In genomic region chr15:51879555-51879954, GRCh38 we compare ENCODE assay signal across 12 cellular contexts. TPM values are rescaled to one million over a fixed set of nuclear protein-coding genes. Genes with fewer than 3 reads are reported as not detected.
DNase-seq lines count a peak whose midpoint lies in the region; ATAC-seq and TF ChIP-seq lines count a peak whose summit lies in the region.
"Had no signal": no experiment of that assay in that cellular context is flagged by ENCODE, and none has a peak within 500 bp of the region (broad histone marks: within the 10 kb centered on the region; RNA-seq: fewer than 3 reads in every experiment).

No MANE protein-coding gene starts in this region.

- POLR2A ChIA-PET in Caco-2 (lab: Charles Lee): no interaction called here

- no peaks in the 10 kb centered on the region for H3K27me3 ChIP-seq in mammary epithelial cell (ENCODE audit: insufficient read depth, low read length)
- H3K27me3 ChIP-seq in upper lobe of left lung: no peaks in the 10 kb centered on the region
- H3K27me3 ChIP-seq in Caco-2 (replicated peaks; ENCODE audit: control insufficient read depth, insufficient read depth, low read length): no peaks in the 10 kb centered on the region

- peak overlapping the region in 1 of 2 donors; percentile 39 for H3K27ac Mint-ChIP-seq in activated naive CD4-positive, alpha-beta T cell treated with anti-CD3 and anti-CD28 coated beads, Interleukin-2, amount 50 U/mL, for 72 hours
- H3K27ac Mint-ChIP-seq in activated naive CD4-positive, alpha-beta T cell treated with anti-CD3 and anti-CD28 coated beads, Interleukin-2, amount 10 ng/mL, durations not matched to agents 7 days and 5 days: no peak overlapping the region
- no peak overlapping the region for H3K27ac Mint-ChIP-seq in Caco-2 (ENCODE audit: unreplicated experiment)
- H3K27ac Mint-ChIP-seq: activated CD4-positive, alpha-beta memory T cell treated with anti-CD3 and anti-CD28 coated beads for 36 hours had no signal

- H3K9me3 Mint-ChIP-seq in activated naive CD4-positive, alpha-beta T cell treated with anti-CD3 and anti-CD28 coated beads, Interleukin-2, amount 50 U/mL, for 72 hours: no peaks in the 10 kb centered on the region
- no peaks in the 10 kb centered on the region for H3K9me3 Mint-ChIP-seq in activated naive CD4-positive, alpha-beta T cell treated with anti-CD3 and anti-CD28 coated beads, Interleukin-2, amount 10 ng/mL, durations not matched to agents 7 days and 5 days
- no peaks in the 10 kb centered on the region for H3K9me3 Mint-ChIP-seq in Caco-2 (ENCODE audit: unreplicated experiment)
- H3K9me3 Mint-ChIP-seq: activated CD4-positive, alpha-beta memory T cell treated with anti-CD3 and anti-CD28 coated beads for 36 hours had no signal

- H3K79me2 ChIP-seq in mammary epithelial cell (ENCODE audit: insufficient read depth, low read length): peaks cover 85% of the 10 kb centered on the region

- peaks cover 4% of the 10 kb centered on the region for H3K36me3 ChIP-seq in mammary epithelial cell (ENCODE audit: insufficient read depth, low read length)
- no peaks in the 10 kb centered on the region for H3K36me3 ChIP-seq in upper lobe of left lung
- H3K36me3 ChIP-seq in Caco-2 (ENCODE audit: control insufficient read depth, insufficient read depth, low read length): no peaks in the 10 kb centered on the region; the same call in 1 of the 2 replicates

- H3K4me1 Mint-ChIP-seq in activated naive CD4-positive, alpha-beta T cell treated with anti-CD3 and anti-CD28 coated beads, Interleukin-2, amount 10 ng/mL, durations not matched to agents 7 days and 5 days: no peaks in the 10 kb centered on the region
- peaks cover 23% of the 10 kb centered on the region for H3K4me1 Mint-ChIP-seq in Caco-2 (ENCODE audit: low read depth, unreplicated experiment)

- H3K27ac ChIP-seq in mammary epithelial cell (ENCODE audit: insufficient read depth, low read depth, low read length) (peak overlapping the region; percentile 77), upper lobe of left lung (peak overlapping the region in 3 of 4 donors; percentile 37 to 87 (median 70))

- TF ChIP-seq CTCF in mammary epithelial cell (conservative IDR thresholded peaks at IDR 0.05 in 1 of 2, IDR thresholded peaks at IDR 0.05 in 1 of 2; ENCODE audit: extremely low read depth in 1 of 2, insufficient read depth in 1 of 2, low read depth in 1 of 2, low read length in 2 of 2) (no peak), upper lobe of left lung (IDR thresholded peaks at IDR 0.05) (no peak), Caco-2 (IDR thresholded peaks at IDR 0.05; ENCODE audit: insufficient read depth in 1 of 2, low read depth in 1 of 2, low read length in 1 of 2, severe bottlenecking in 1 of 2, unreplicated experiment in 1 of 2) (no peak)

- H3K27me3 Mint-ChIP-seq in activated naive CD4-positive, alpha-beta T cell treated with anti-CD3 and anti-CD28 coated beads, Interleukin-2, amount 10 ng/mL, durations not matched to agents 7 days and 5 days: no peaks in the 10 kb centered on the region
- H3K27me3 Mint-ChIP-seq in Caco-2 (ENCODE audit: insufficient read depth, unreplicated experiment): no peaks in the 10 kb centered on the region
- H3K27me3 Mint-ChIP-seq: activated CD4-positive, alpha-beta memory T cell treated with anti-CD3 and anti-CD28 coated beads for 36 hours had no signal

- H3K36me3 Mint-ChIP-seq in activated naive CD4-positive, alpha-beta T cell treated with anti-CD3 and anti-CD28 coated beads, Interleukin-2, amount 50 U/mL, for 72 hours: peaks cover 12 to 15% of the 10 kb centered on the region in 2 donors
- peaks cover 44% of the 10 kb centered on the region for H3K36me3 Mint-ChIP-seq in activated naive CD4-positive, alpha-beta T cell treated with anti-CD3 and anti-CD28 coated beads, Interleukin-2, amount 10 ng/mL, durations not matched to agents 7 days and 5 days
- peaks cover 30% of the 10 kb centered on the region for H3K36me3 Mint-ChIP-seq in Caco-2 (ENCODE audit: insufficient read depth, unreplicated experiment)

- DNase-seq in activated naive CD4-positive, alpha-beta T cell treated with anti-CD3 and anti-CD28 coated beads, Interleukin-2, amount 50 U/mL, for 72 hours (ENCODE audit: low spot score in 2 of 2): no peak
- DNase-seq in activated naive CD4-positive, alpha-beta T cell treated with anti-CD3 and anti-CD28 coated beads, Interleukin-2, amount 10 ng/mL, durations not matched to agents 7 days and 5 days: no peak
- DNase-seq in mammary epithelial cell (peak; percentile 42), lung microvascular endothelial cell (ENCODE audit: low read depth in 2 of 2) (peak; percentile 15 to 28), upper lobe of left lung (no peak), GOT3 (lab: John Stamatoyannopoulos, UW) (no peak), occipital lobe (lab: John Stamatoyannopoulos, UW) (no peak), Caco-2 (no peak)
- DNase-seq: activated CD4-positive, alpha-beta memory T cell treated with anti-CD3 and anti-CD28 coated beads for 36 hours; foreskin melanocyte; GF-D8; NCI-H345 had no signal

- WGBS in mammary epithelial cell (ENCODE audit: low coverage, missing lambda C conversion rate): no CpG with 5 or more reads among the region's 1 CpG
- 35 to 52% methylated on average over 1 of the region's 1 CpG for WGBS in upper lobe of left lung, 2 donors

- no peak overlapping the region for H3K4me3 Mint-ChIP-seq in activated naive CD4-positive, alpha-beta T cell treated with anti-CD3 and anti-CD28 coated beads, Interleukin-2, amount 10 ng/mL, durations not matched to agents 7 days and 5 days
- H3K4me3 Mint-ChIP-seq in Caco-2 (ENCODE audit: unreplicated experiment): no peak overlapping the region
- H3K4me3 Mint-ChIP-seq: activated CD4-positive, alpha-beta memory T cell treated with anti-CD3 and anti-CD28 coated beads for 36 hours had no signal

- TF ChIP-seq EP300 in upper lobe of left lung (IDR thresholded peaks at IDR 0.05): no peak

- H3K4me1 ChIP-seq in mammary epithelial cell (ENCODE audit: insufficient read depth, low read length): peaks cover 49% of the 10 kb centered on the region
- peaks cover 30 to 43% (median 36%) of the 10 kb centered on the region in 4 donors for H3K4me1 ChIP-seq in upper lobe of left lung
- peaks cover 30% of the 10 kb centered on the region for H3K4me1 ChIP-seq in Caco-2

- no peaks in the 10 kb centered on the region for H3K9me3 ChIP-seq in mammary epithelial cell (replicated peaks; ENCODE audit: insufficient read depth, low read length)
- no peaks in the 10 kb centered on the region for H3K9me3 ChIP-seq in upper lobe of left lung
- no peaks in the 10 kb centered on the region for H3K9me3 ChIP-seq in Caco-2

- dilution Hi-C loops in mammary epithelial cell (cut with HindIII; ENCODE audit: low sequenced_read_pairs): no loop called here

- H3K4me3 ChIP-seq in mammary epithelial cell (replicated peaks in 1 of 3; ENCODE audit: insufficient read depth in 1 of 3, low read depth in 2 of 3, low read length in 3 of 3) (no peak overlapping the region), upper lobe of left lung (no peak overlapping the region), Caco-2 (ENCODE audit: low read depth, low read length) (no peak overlapping the region)

- no peak overlapping the region for H2AFZ ChIP-seq in mammary epithelial cell (ENCODE audit: low read depth, low read length)

- H4K20me1 ChIP-seq in mammary epithelial cell (ENCODE audit: insufficient read depth, low read length): no peaks in the 10 kb centered on the region

- in situ Hi-C loops in mammary epithelial cell (cut with MboI; ENCODE audit: low sequenced_read_pairs in 2 of 2): no loop called here

- ATAC-seq in activated naive CD4-positive, alpha-beta T cell treated with anti-CD3 and anti-CD28 coated beads, Interleukin-2, amount 50 U/mL, for 72 hours: peak; percentile 44 to 69
- ATAC-seq in upper lobe of left lung (ENCODE audit: low FRiP score in 2 of 2): peak in 1 of 2 donors; percentile 38

- intact Hi-C loops in mammary epithelial cell (cut with micrococcal nuclease): loop anchor here (5.0 kb wide), 1 partner anchor 97 kb away; no protein-coding TSS in a partner anchor
- intact Hi-C loops in Caco-2 (cut with micrococcal nuclease; ENCODE audit: unreplicated experiment): no loop called here

- peak overlapping the region; percentile 25 for H3K9ac ChIP-seq in mammary epithelial cell (ENCODE audit: insufficient read depth, low read length)

- CTCF ChIA-PET in activated naive CD4-positive, alpha-beta T cell treated with anti-CD3 and anti-CD28 coated beads, Interleukin-2, amount 10 ng/mL, durations not matched to agents 7 days and 5 days (lab: Charles Lee): interaction anchor here (2.3 kb wide), 1 partner anchor 25 kb away, joined by 5 read pairs; no protein-coding TSS in a partner anchor
- CTCF ChIA-PET in mammary epithelial cell (lab: Charles Lee; ENCODE audit: low non-redundant PET) (interaction anchor here (0.6 kb wide), 1 partner anchor 9 kb away, joined by 3 read pairs; no protein-coding TSS in a partner anchor), Caco-2 (lab: Charles Lee) (interaction anchor here (0.7 to 1.1 kb wide), 2 partner anchors 9 to 113 kb away, joined by 3 to 7 read pairs; no protein-coding TSS in a partner anchor)

- no peak overlapping the region for H3K4me2 ChIP-seq in mammary epithelial cell (ENCODE audit: insufficient read depth, low read depth, low read length)

- no peak for TF ChIP-seq POLR2A in upper lobe of left lung (IDR thresholded peaks at IDR 0.05)

- BruUV-seq in mammary epithelial cell (replicated peaks; lab: Mats Ljungman, UMichigan): no TSS peak
- no TSS peak for BruUV-seq in Caco-2 (replicated peaks; lab: Mats Ljungman, UMichigan)

RNA-seq across cellular contexts. Expression of gene TMOD3, which starts 50.1 kb away (rescaled TPM):
- total RNA-seq in activated naive CD4-positive, alpha-beta T cell treated with anti-CD3 and anti-CD28 coated beads, Interleukin-2, amount 50 U/mL, for 72 hours: 10 to 100 TPM; 53.9 to 56.3 TPM
- total RNA-seq in mammary epithelial cell: 100 to 1,000 TPM in 1 of 2 donors, 10 to 100 TPM in 1; 50.3 to 124 TPM
- polyA plus RNA-seq in mammary epithelial cell: 22.2 TPM
- 58.6 TPM for polyA minus RNA-seq in mammary epithelial cell
- 42.3 and 57.1 TPM in 2 replicates for total RNA-seq in lung microvascular endothelial cell
- total RNA-seq in upper lobe of left lung: 10 to 100 TPM; 40.4 to 81.6 (median 72.7) TPM
- total RNA-seq in occipital lobe: 81.7 TPM
- total RNA-seq in Caco-2 (2022): 46.8 and 54.4 TPM in 2 replicates

Comparison
In these comparisons a context has a peak if more than half of its experiments do, and no peak if none do; other contexts are left out.
1. DNase-seq: peak in mammary epithelial cell (single experiment) and lung microvascular endothelial cell (2 of 2); none in activated naive CD4-positive, alpha-beta T cell treated with anti-CD3 and anti-CD28 coated beads, Interleukin-2, amount 50 U/mL, for 72 hours (0 of 2), activated naive CD4-positive, alpha-beta T cell treated with anti-CD3 and anti-CD28 coated beads, Interleukin-2, amount 10 ng/mL, durations not matched to agents 7 days and 5 days (single experiment), upper lobe of left lung (0 of 2), GOT3 (single experiment), occipital lobe (single experiment) and Caco-2 (0 of 2).